ENCODE assay signal across 21 cellular contexts in the genomic region with DNA sequence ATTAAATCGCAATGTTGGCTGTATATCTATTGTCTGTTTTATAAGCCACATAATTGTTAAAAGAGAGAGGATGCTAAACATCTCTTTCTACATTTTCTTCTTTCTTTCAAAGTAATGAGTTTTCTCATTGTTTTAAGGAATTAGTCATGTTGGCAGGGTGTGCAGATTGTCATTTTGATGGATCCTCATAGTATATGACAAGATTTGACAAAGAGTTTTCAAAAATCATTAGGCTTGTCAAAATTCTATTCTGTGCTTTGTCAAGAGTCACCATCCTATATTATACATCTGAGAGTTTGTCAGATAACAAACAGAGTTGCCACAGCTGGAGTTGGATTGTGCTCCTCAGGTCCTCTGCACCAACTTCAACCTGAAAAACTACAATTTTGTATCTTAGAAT.
"Had no signal": no experiment of that assay in that cellular context is flagged by ENCODE, and none has a peak within 500 bp of the region (broad histone marks: within the 10 kb centered on the region; RNA-seq: fewer than 3 reads in every experiment).

No MANE protein-coding gene starts in this region.

- H3K4me1 ChIP-seq: left ventricle myocardium inferior, right lobe of liver, transverse colon, upper lobe of left lung, vagina had no signal

- H3K27me3 Mint-ChIP-seq: natural killer cell treated with Interleukin-12 subunit alpha and Interleukin-12 subunit beta and Interleukin-15 and Interleukin-18, amount 100 ng/mL, for 72 hours; progenitor cell of endocrine pancreas; stimulated activated naive CD8-positive, alpha-beta T cell treated with anti-CD3 and anti-CD28 coated beads, Interleukin-15, Interleukin-2, amounts not matched to agents 100 ng/mL and 50 ng/mL, for 24 hours had no signal

- H3K4me1 Mint-ChIP-seq: stimulated activated effector memory CD8-positive, alpha-beta T cell treated with anti-CD3 and anti-CD28 coated beads, Interleukin-12 subunit alpha, Interleukin-12 subunit beta, amount 100 ng/mL, for 72 hours had no signal

- H3K27ac Mint-ChIP-seq: natural killer cell treated with Interleukin-12 subunit alpha and Interleukin-12 subunit beta and Interleukin-15 and Interleukin-18, amount 100 ng/mL, for 72 hours; progenitor cell of endocrine pancreas; stimulated activated effector memory CD8-positive, alpha-beta T cell treated with anti-CD3 and anti-CD28 coated beads, Interleukin-12 subunit alpha, Interleukin-12 subunit beta, amount 100 ng/mL, for 72 hours; stimulated activated naive CD8-positive, alpha-beta T cell treated with anti-CD3 and anti-CD28 coated beads, Interleukin-15, Interleukin-2, amounts not matched to agents 100 ng/mL and 50 ng/mL, for 24 hours had no signal

- H3K27me3 ChIP-seq: ovary, right atrium auricular region, right lobe of liver, transverse colon, upper lobe of left lung, vagina had no signal

- H3K4me3 ChIP-seq: left ventricle myocardium inferior, lung, mucosa of descending colon, ovary, right atrium auricular region, right lobe of liver, transverse colon, upper lobe of left lung, vagina had no signal

- H3K9me3 ChIP-seq: left ventricle myocardium inferior, mucosa of descending colon, ovary, right atrium auricular region, right lobe of liver, transverse colon, upper lobe of left lung, vagina had no signal

- H3K36me3 Mint-ChIP-seq: natural killer cell treated with Interleukin-12 subunit alpha and Interleukin-12 subunit beta and Interleukin-15 and Interleukin-18, amount 100 ng/mL, for 72 hours; stimulated activated effector memory CD8-positive, alpha-beta T cell treated with anti-CD3 and anti-CD28 coated beads, Interleukin-12 subunit alpha, Interleukin-12 subunit beta, amount 100 ng/mL, for 72 hours had no signal

- H3K9me3 Mint-ChIP-seq: natural killer cell treated with Interleukin-12 subunit alpha and Interleukin-12 subunit beta and Interleukin-15 and Interleukin-18, amount 100 ng/mL, for 72 hours; stimulated activated effector memory CD8-positive, alpha-beta T cell treated with anti-CD3 and anti-CD28 coated beads, Interleukin-12 subunit alpha, Interleukin-12 subunit beta, amount 100 ng/mL, for 72 hours; stimulated activated naive CD8-positive, alpha-beta T cell treated with anti-CD3 and anti-CD28 coated beads, Interleukin-15, Interleukin-2, amounts not matched to agents 100 ng/mL and 50 ng/mL, for 24 hours had no signal

- H3K27ac ChIP-seq: left ventricle myocardium inferior, ovary, right atrium auricular region, right lobe of liver, transverse colon, upper lobe of left lung, vagina had no signal

- ATAC-seq: mucosa of descending colon; naive thymus-derived CD4-positive, alpha-beta T cell; natural killer cell treated with Interleukin-12 subunit alpha and Interleukin-12 subunit beta and Interleukin-15 and Interleukin-18, amount 100 ng/mL, for 72 hours; right lobe of liver; stimulated activated effector memory CD8-positive, alpha-beta T cell treated with anti-CD3 and anti-CD28 coated beads, Interleukin-12 subunit alpha, Interleukin-12 subunit beta, amount 100 ng/mL, for 72 hours had no signal

- DNase-seq: islet precursor cell; left ventricle myocardium inferior; midbrain; mucosa of descending colon; naive thymus-derived CD4-positive, alpha-beta T cell; ovary; right lobe of liver; stimulated activated CD4-positive, alpha-beta T cell treated with anti-CD3 and anti-CD28 coated beads, Interleukin-12 subunit alpha, Interleukin-12 subunit beta, amount 100 ng/mL, for 4 hours; stimulated activated CD4-positive, alpha-beta T cell treated with anti-CD3 and anti-CD28 coated beads, Interleukin-15, amount 100 ng/mL, for 24 hours; stimulated activated CD4-positive, alpha-beta T cell treated with anti-CD3 and anti-CD28 coated beads, Interleukin-2, amount 100 ng/mL, for 24 hours; stimulated activated CD4-positive, alpha-beta T cell treated with anti-CD3 and anti-CD28 coated beads, Interleukin-4, amount 100 ng/mL, for 1 hour; stimulated activated naive CD4-positive, alpha-beta T cell; transverse colon; upper lobe of left lung had no signal

- H3K4me3 Mint-ChIP-seq: natural killer cell treated with Interleukin-12 subunit alpha and Interleukin-12 subunit beta and Interleukin-15 and Interleukin-18, amount 100 ng/mL, for 72 hours; stimulated activated effector memory CD8-positive, alpha-beta T cell treated with anti-CD3 and anti-CD28 coated beads, Interleukin-12 subunit alpha, Interleukin-12 subunit beta, amount 100 ng/mL, for 72 hours; stimulated activated naive CD8-positive, alpha-beta T cell treated with anti-CD3 and anti-CD28 coated beads, Interleukin-15, Interleukin-2, amounts not matched to agents 100 ng/mL and 50 ng/mL, for 24 hours had no signal

- H3K36me3 ChIP-seq: left ventricle myocardium inferior, ovary, right atrium auricular region, right lobe of liver, transverse colon, upper lobe of left lung, vagina had no signal
